ENCODE assay signal across 14 cellular contexts in genomic region chr16:66188786-66189725, GRCh38.
DNase-seq lines count a peak whose midpoint lies in the region; ATAC-seq and TF ChIP-seq lines count a peak whose summit lies in the region.
"Had no signal": no experiment of that assay in that cellular context is flagged by ENCODE, and none has a peak within 500 bp of the region (broad histone marks: within the 10 kb centered on the region; RNA-seq: fewer than 3 reads in every experiment).

No MANE protein-coding gene starts in this region.

- no peak overlapping the region for H3K4me3 ChIP-seq in brain microvascular endothelial cell (ENCODE audit: low read depth, low read length)

- no peaks in the 10 kb centered on the region for H3K36me3 ChIP-seq in brain microvascular endothelial cell (replicated peaks)

- H3K4me3 Mint-ChIP-seq in Calu3 (ENCODE audit: low read depth, unreplicated experiment) = no peak overlapping the region
- H3K4me3 Mint-ChIP-seq: CD8-positive, alpha-beta memory T cell; dendritic cell treated with granulocyte-macrophage colony-stimulating factor and Interleukin-4, amounts not matched to agents 40 ng/mL and 50 ng/mL, for 4 days; naive B cell; stimulated activated naive CD8-positive, alpha-beta T cell treated with anti-CD3 and anti-CD28 coated beads, Interleukin-15, Interleukin-2, amounts not matched to agents 100 ng/mL and 50 ng/mL, for 24 hours had no signal

- no peak for TF ChIP-seq CTCF in brain microvascular endothelial cell (IDR thresholded peaks at IDR 0.05; ENCODE audit: low read depth, low read length, missing control alignments)
- TF ChIP-seq CTCF in Calu3 (IDR thresholded peaks at IDR 0.05; ENCODE audit: unreplicated experiment) = no peak

- H3K27me3 Mint-ChIP-seq in Calu3 (ENCODE audit: unreplicated experiment) = peaks cover 69% of the 10 kb centered on the region

- no TSS peak for BruUV-seq in Calu3 (replicated peaks; lab: Mats Ljungman, UMichigan)

- no peak overlapping the region for H3K27ac ChIP-seq in brain microvascular endothelial cell

- no peak overlapping the region for H3K27ac Mint-ChIP-seq in Calu3 (ENCODE audit: unreplicated experiment)
- H3K27ac Mint-ChIP-seq: dendritic cell treated with granulocyte-macrophage colony-stimulating factor and Interleukin-4, amounts not matched to agents 40 ng/mL and 50 ng/mL, for 4 days; naive B cell; stimulated activated naive CD8-positive, alpha-beta T cell treated with anti-CD3 and anti-CD28 coated beads, Interleukin-15, Interleukin-2, amounts not matched to agents 100 ng/mL and 50 ng/mL, for 24 hours had no signal

- no peaks in the 10 kb centered on the region for H3K27me3 ChIP-seq in brain microvascular endothelial cell (replicated peaks)

- CTCF ChIA-PET in Calu3 (lab: Charles Lee) = no interaction called here

- intact Hi-C loops in Calu3 (cut with micrococcal nuclease; ENCODE audit: unreplicated experiment) = no loop called here

- in situ Hi-C loops in brain microvascular endothelial cell (cut with HindIII; ENCODE audit: low pct_ligation_motif_present, low sequenced_read_pairs) = no loop called here

- no peaks in the 10 kb centered on the region for H3K36me3 Mint-ChIP-seq in Calu3 (ENCODE audit: insufficient read depth, unreplicated experiment)
- H3K36me3 Mint-ChIP-seq: CD8-positive, alpha-beta memory T cell; naive B cell had no signal

- no peaks in the 10 kb centered on the region for H3K4me1 Mint-ChIP-seq in Calu3 (ENCODE audit: low read depth, unreplicated experiment)
- H3K4me1 Mint-ChIP-seq: CD8-positive, alpha-beta memory T cell; naive B cell had no signal

- ATAC-seq in GM21367 (IDR thresholded peaks at IDR 0.05; ENCODE audit: unreplicated experiment) (no peak), HG03354 (IDR thresholded peaks at IDR 0.05; ENCODE audit: poor library complexity, severe bottlenecking, unreplicated experiment) (no peak)

- H3K9me3 Mint-ChIP-seq in Calu3 (ENCODE audit: low read depth, unreplicated experiment) = no peaks in the 10 kb centered on the region
- H3K9me3 Mint-ChIP-seq: dendritic cell treated with granulocyte-macrophage colony-stimulating factor and Interleukin-4, amounts not matched to agents 40 ng/mL and 50 ng/mL, for 4 days; stimulated activated naive CD8-positive, alpha-beta T cell treated with anti-CD3 and anti-CD28 coated beads, Interleukin-15, Interleukin-2, amounts not matched to agents 100 ng/mL and 50 ng/mL, for 24 hours had no signal

- DNase-seq in ELF-1 (ENCODE audit: low read depth, low spot score) = peak; percentile 9
- DNase-seq in brain microvascular endothelial cell = peak; percentile 2
- DNase-seq in hippocampal formation (lab: John Stamatoyannopoulos, UW) = peak; percentile 21 to 64
- DNase-seq in smooth muscle cell of the brain vasculature (ENCODE audit: low read depth, low spot score) = peak; percentile 40
- no peak for DNase-seq in Calu3
- no peak for DNase-seq in stimulated activated naive CD4-positive, alpha-beta T cell treated with Interleukin-2 at 50 U/mL for 16 hours (lab: John Stamatoyannopoulos, UW)
- DNase-seq: CD8-positive, alpha-beta memory T cell; H7; naive B cell; NCI-H2171 treated with DMSO at 0.1 percent for 48 hours had no signal

Comparison
In these comparisons a context has a peak if more than half of its experiments do, and no peak if none do; other contexts are left out.
1. DNase-seq: peak in ELF-1 (single experiment), brain microvascular endothelial cell (single experiment), hippocampal formation (2 of 2) and smooth muscle cell of the brain vasculature (single experiment); none in Calu3 (single experiment) and stimulated activated naive CD4-positive, alpha-beta T cell treated with Interleukin-2 at 50 U/mL for 16 hours (single experiment).